19 cellular contexts compared by ENCODE assay signal in genomic region chr18:74288041-74288440, GRCh38. TPM values are rescaled to one million over a fixed set of nuclear protein-coding genes. Genes with fewer than 3 reads are reported as not detected.
DNase-seq lines count a peak whose midpoint lies in the region; ATAC-seq, FAIRE-seq and TF ChIP-seq lines count a peak whose summit lies in the region.
"Had no signal": no experiment of that assay in that cellular context is flagged by ENCODE, and none has a peak within 500 bp of the region (broad histone marks: within the 10 kb centered on the region; RNA-seq: fewer than 3 reads in every experiment).

No MANE protein-coding gene starts in this region.

- H4K20me1 ChIP-seq in H9 (ENCODE audit: control insufficient read depth, insufficient read depth, insufficient read length), result no peaks in the 10 kb centered on the region

- no peak overlapping the region for H2BK20ac ChIP-seq in H9 (ENCODE audit: low read depth, low read length, poor library complexity, severe bottlenecking)

- no peak overlapping the region for H3K4me3 ChIP-seq in gastroesophageal sphincter
- peak overlapping the region in 1 of 2 donors; percentile 91 for H3K4me3 ChIP-seq in small intestine (ENCODE audit: low read depth in 1 of 2, low read length in 2 of 2)
- H3K4me3 ChIP-seq: gastrocnemius medialis had no signal

- H4K91ac ChIP-seq in H9 (ENCODE audit: insufficient read length, low read depth, low read length), result no peak overlapping the region

- no peak overlapping the region for H3K56ac ChIP-seq in H9 (ENCODE audit: insufficient read length, low read depth, low read length)

- H2BK5ac ChIP-seq in H9 (ENCODE audit: insufficient read length, low read length), result no peak overlapping the region

- H3K4me3 Mint-ChIP-seq in H9, result peak overlapping the region in 1 of 2 experiments; percentile 41; a peak in 2 of 5 replicates
- H3K4me3 Mint-ChIP-seq: activated naive CD8-positive, alpha-beta T cell treated with anti-CD3 and anti-CD28 coated beads for 36 hours; central memory CD8-positive, alpha-beta T cell; endodermal cell had no signal

- H3K9me3 ChIP-seq in H9 (ENCODE audit: control insufficient read depth, low read depth, low read length) (no peaks in the 10 kb centered on the region), gastroesophageal sphincter (no peaks in the 10 kb centered on the region), small intestine (ENCODE audit: control insufficient read depth, low read depth) (no peaks in the 10 kb centered on the region)
- H3K9me3 ChIP-seq: gastrocnemius medialis, psoas muscle had no signal

- H3K79me1 ChIP-seq in H9 (ENCODE audit: insufficient read depth, low read depth, low read length, poor library complexity, severe bottlenecking), result no peaks in the 10 kb centered on the region

- no peaks in the 10 kb centered on the region for H3K36me3 ChIP-seq in gastroesophageal sphincter
- H3K36me3 ChIP-seq in small intestine (ENCODE audit: control insufficient read depth in 2 of 2, insufficient read depth in 2 of 2, low read length in 2 of 2), result no peaks in the 10 kb centered on the region
- H3K36me3 ChIP-seq: gastrocnemius medialis had no signal

- peaks cover 0 to 2% (median 0%) of the 10 kb centered on the region in 3 experiments; a peak in 3 of 7 replicates for H3K36me3 Mint-ChIP-seq in H9 (ENCODE audit: insufficient read depth in 1 of 3, low read depth in 3 of 3)

- no peak overlapping the region for H2BK12ac ChIP-seq in H9 (ENCODE audit: insufficient read length, low read depth, low read length)

- H4K8ac ChIP-seq in H9 (replicated peaks; ENCODE audit: insufficient read length, low read depth, low read length), result no peak overlapping the region

- no peak overlapping the region for H3T11ph ChIP-seq in H9 (ENCODE audit: low read length)

- no peak overlapping the region for H2AK5ac ChIP-seq in H9 (ENCODE audit: insufficient read length, low read length)

- H3K27me3 ChIP-seq in H9 (ENCODE audit: insufficient read depth, low read length) (no peaks in the 10 kb centered on the region), gastroesophageal sphincter (no peaks in the 10 kb centered on the region), small intestine (ENCODE audit: control insufficient read depth in 2 of 2, insufficient read depth in 2 of 2, low read length in 2 of 2) (no peaks in the 10 kb centered on the region)
- H3K27me3 ChIP-seq: gastrocnemius medialis had no signal

- H3K27ac Mint-ChIP-seq in H9, result peak overlapping the region; percentile 5 to 57 (median 18); a peak in 5 of 7 replicates
- H3K27ac Mint-ChIP-seq: activated B cell treated with CpG ODN at 0.5 μM for 24 hours; activated naive CD8-positive, alpha-beta T cell treated with anti-CD3 and anti-CD28 coated beads for 36 hours had no signal

- peaks cover 52 to 53% of the 10 kb centered on the region in 2 experiments for H3K4me1 Mint-ChIP-seq in H9

- no peak overlapping the region for H2BK120ac ChIP-seq in H9 (ENCODE audit: low read depth, low read length, poor library complexity, severe bottlenecking)

- H3K9ac ChIP-seq in H9 (ENCODE audit: extremely low read depth, insufficient read length, low read length), result no peak overlapping the region

- H3K4me1 ChIP-seq in H9 (ENCODE audit: insufficient read depth, low read length) (peaks cover 25% of the 10 kb centered on the region), gastroesophageal sphincter (peaks cover 4 to 75% (median 25%) of the 10 kb centered on the region in 3 donors), small intestine (ENCODE audit: control insufficient read depth in 2 of 2, insufficient read depth in 1 of 2, low read depth in 1 of 2, low read length in 1 of 2) (peaks cover 3 to 8% of the 10 kb centered on the region in 2 donors)

- no peak overlapping the region for H3K27ac ChIP-seq in H9 (ENCODE audit: insufficient read length, low read depth, low read length)
- peak overlapping the region in 3 of 4 donors; percentile 51 to 83 (median 73) for H3K27ac ChIP-seq in gastroesophageal sphincter
- peak overlapping the region; percentile 30 to 39 for H3K27ac ChIP-seq in small intestine (ENCODE audit: low read depth in 1 of 2, low read length in 1 of 2)
- H3K27ac ChIP-seq: psoas muscle had no signal

- no peak overlapping the region for H3K23ac ChIP-seq in H9 (ENCODE audit: insufficient read length, low read depth, low read length)

- no peak overlapping the region for H3K18ac ChIP-seq in H9 (ENCODE audit: insufficient read length, low read depth, low read length)

- TF ChIP-seq POLR2A in gastroesophageal sphincter (IDR thresholded peaks at IDR 0.05), result no peak

- no CpG with 5 or more reads among the region's 5 CpGs for WGBS in H9 (ENCODE audit: extremely low coverage, insufficient read length, low lambda C conversion rate)
- 63 to 79% methylated on average over 4 to 5 of the region's 5 CpGs for WGBS in gastroesophageal sphincter (ENCODE audit: low coverage in 1 of 2), 2 donors
- 23 to 61% (median 38%) methylated on average over 5 of the region's 5 CpGs for WGBS in small intestine, 3 donors

- H3K9me3 Mint-ChIP-seq in H9, result no peaks in the 10 kb centered on the region; a peak in 3 of 5 replicates
- H3K9me3 Mint-ChIP-seq: activated naive CD8-positive, alpha-beta T cell treated with anti-CD3 and anti-CD28 coated beads for 36 hours; central memory CD8-positive, alpha-beta T cell; endodermal cell had no signal

- TF ChIP-seq EP300 in gastroesophageal sphincter (IDR thresholded peaks at IDR 0.05), result no peak

- H2AFZ ChIP-seq in H9 (ENCODE audit: low read length), result no peak overlapping the region

- ATAC-seq in gastroesophageal sphincter, result no peak
- ATAC-seq in GM19324 (IDR thresholded peaks at IDR 0.05; ENCODE audit: low FRiP score, unreplicated experiment), result no peak
- no peak for ATAC-seq in HG03432 (IDR thresholded peaks at IDR 0.05; ENCODE audit: unreplicated experiment)
- ATAC-seq: gastrocnemius medialis, Panc1, psoas muscle had no signal

- peaks cover 2% of the 10 kb centered on the region for H3K23me2 ChIP-seq in H9 (ENCODE audit: insufficient read length, low read depth, low read length, poor library complexity, severe bottlenecking)

- no peak for FAIRE-seq in small intestine (lab: Jason Lieb, UNC)
- FAIRE-seq: HTR-8/SVneo, islet of Langerhans had no signal

- DNase-seq in H9 (no peak), NCI-H748 treated with DMSO at 0.1 percent for 48 hours (lab: John Stamatoyannopoulos, UW) (peak; percentile 18), small intestine (no peak), NCI-H2227 (lab: John Stamatoyannopoulos, UW; ENCODE audit: unreplicated experiment) (no peak)
- DNase-seq: activated B cell treated with CpG ODN at 0.5 μM for 24 hours; activated naive CD8-positive, alpha-beta T cell treated with anti-CD3 and anti-CD28 coated beads for 36 hours; gastrocnemius medialis; NCI-H345; psoas muscle; stimulated activated CD8-positive, alpha-beta memory T cell treated with anti-CD3 and anti-CD28 coated beads, Interleukin-4, amount 100 ng/mL, for 48 hours had no signal

- no peak overlapping the region for H3K4ac ChIP-seq in H9 (ENCODE audit: low read depth, low read length)

- H3K79me2 ChIP-seq in H9 (ENCODE audit: insufficient read depth, low read length), result peaks cover 14% of the 10 kb centered on the region; the same call in 1 of the 2 replicates

- no peak overlapping the region for H4K5ac ChIP-seq in H9 (ENCODE audit: insufficient read length, low read depth, low read length)

- no peak for TF ChIP-seq CTCF in H9 (conservative IDR thresholded peaks at IDR 0.05)
- TF ChIP-seq CTCF in gastroesophageal sphincter (IDR thresholded peaks at IDR 0.05), result no peak

- peak overlapping the region; percentile 40 for H3K4me2 ChIP-seq in H9 (ENCODE audit: insufficient read depth, insufficient read length, low read length)

- no peak overlapping the region for H3K14ac ChIP-seq in H9 (ENCODE audit: insufficient read depth, low read length)

- peaks cover 3% of the 10 kb centered on the region for H3K27me3 Mint-ChIP-seq in H9 (ENCODE audit: low read depth)
- H3K27me3 Mint-ChIP-seq: activated B cell treated with CpG ODN at 0.5 μM for 24 hours; activated naive CD8-positive, alpha-beta T cell treated with anti-CD3 and anti-CD28 coated beads for 36 hours; central memory CD8-positive, alpha-beta T cell had no signal

- no peak overlapping the region for H2BK15ac ChIP-seq in H9 (ENCODE audit: low read depth, low read length)

RNA-seq across cellular contexts. Expression of gene CYB5A, which starts 3.7 kb away (rescaled TPM):
- total RNA-seq in H9 (2021), result 87.9 and 93.2 TPM in 2 replicates
- 100 to 1,000 TPM in 1 of 4 donors, 10 to 100 TPM in 3; 53.8 to 118 (median 75.2) TPM for total RNA-seq in gastroesophageal sphincter
- 1,000 to 10,000 TPM in 1 of 3 donors, 100 to 1,000 TPM in 2; 373 to 1,144 (median 757) TPM for polyA plus RNA-seq in small intestine

RNA-seq across cellular contexts. Expression of gene C18orf63, which starts 27.6 kb away (rescaled TPM):
- total RNA-seq in H9 (2021) (not detected in 2 replicates), gastroesophageal sphincter (not detected)
- polyA plus RNA-seq in small intestine, result not detected
- total RNA-seq: activated B cell treated with CpG ODN at 0.5 μM for 24 hours; activated naive CD8-positive, alpha-beta T cell treated with anti-CD3 and anti-CD28 coated beads for 36 hours; Daoy; endodermal cell; gastrocnemius medialis; psoas muscle had no signal
- polyA plus RNA-seq: psoas muscle had no signal
